9 cellular contexts compared by ENCODE assay signal in the genomic region with DNA sequence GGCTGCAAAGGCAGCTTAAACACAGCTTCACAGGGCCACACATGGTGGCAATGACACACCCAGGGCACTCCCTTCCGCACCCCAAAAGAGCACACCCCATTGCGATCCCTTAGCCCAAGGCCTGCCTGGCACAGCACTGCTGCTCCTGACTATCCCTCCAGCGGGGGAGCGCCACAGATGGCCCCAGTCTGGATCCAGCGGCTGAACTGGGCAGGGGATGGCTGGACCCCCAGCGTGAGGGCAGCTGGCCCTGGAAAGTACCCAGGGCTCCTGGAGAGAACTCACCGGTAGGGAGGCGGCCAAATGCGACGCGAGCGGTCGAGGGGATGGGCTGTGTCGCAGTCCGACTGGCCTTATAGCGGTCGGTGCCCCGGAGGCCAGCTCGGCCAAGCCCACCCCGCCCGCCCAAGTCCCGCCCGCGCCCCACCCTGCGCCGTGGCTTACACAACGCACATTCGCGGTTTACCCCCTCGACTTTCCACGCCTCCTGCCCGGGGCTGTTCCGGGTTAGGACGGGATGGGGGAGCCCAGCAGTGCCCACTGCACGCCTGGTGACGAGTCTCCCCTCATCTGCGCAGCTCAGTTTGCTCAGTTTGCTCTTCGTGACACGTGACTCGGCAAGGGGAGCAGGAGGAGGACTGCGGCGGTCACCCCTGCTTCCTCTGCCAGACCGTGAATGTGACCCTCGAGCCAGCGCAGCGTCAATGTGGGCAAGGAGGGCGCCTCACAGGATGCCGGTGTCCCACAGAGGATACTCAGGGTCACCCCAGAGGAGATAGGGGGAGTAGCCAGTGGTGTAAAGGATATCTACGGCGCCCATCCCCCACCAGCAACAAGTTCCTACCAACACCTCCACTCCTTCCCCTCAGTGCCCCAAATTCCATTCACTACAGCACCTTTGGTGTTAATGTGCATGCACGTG. TPM values are rescaled to one million over a fixed set of nuclear protein-coding genes. Genes with fewer than 3 reads are reported as not detected.
DNase-seq lines count a peak whose midpoint lies in the region; ATAC-seq, FAIRE-seq and TF ChIP-seq lines count a peak whose summit lies in the region.
"Had no signal": no experiment of that assay in that cellular context is flagged by ENCODE, and none has a peak within 500 bp of the region (broad histone marks: within the 10 kb centered on the region; RNA-seq: fewer than 3 reads in every experiment).

A gene (minus strand): TSS at position 328 of the 922 bp plus-strand sequence. CDS start 652 bp downstream, outside the sequence.

- CTCF ChIA-PET in A673 (lab: Charles Lee) = interaction anchor here (1.6 kb wide), 1 partner anchor 32 kb away, joined by 5 read pairs; no protein-coding TSS in a partner anchor
- CTCF ChIA-PET in activated CD8-positive, alpha-beta T cell treated with anti-CD3 and anti-CD28 coated beads for 36 hours (lab: Charles Lee) = interaction anchor here (0.8 to 5.5 kb wide), 8 partner anchors 9 to 98 kb away, joined by 4 to 191 read pairs (median 8); a partner anchor contains a TSS
- CTCF ChIA-PET in HepG2 (lab: Yijun Ruan, JAX; ENCODE audit: low intra/inter-chr PET ratio, low total read pairs) = no interaction called here

- peaks cover 34% of the 10 kb centered on the region for H3K4me1 ChIP-seq in A673 (ENCODE audit: insufficient read depth, low read length, poor library complexity, severe bottlenecking)
- peaks cover 85% of the 10 kb centered on the region for H3K4me1 ChIP-seq in HepG2 (ENCODE audit: insufficient read depth, low read length)

- in situ Hi-C loops in HepG2 (cut with HindIII; ENCODE audit: extremely low pct_ligation_motif_present, low pct_unique_long_range_greater_than_20kb) = no loop called here

- TF ChIP-seq EP300 in HepG2 (IDR thresholded peaks at IDR 0.05; ENCODE audit: low read depth in 2 of 2, low read length in 2 of 2) = no peak
- no peak for TF ChIP-seq EP300 in HepG2 (CRISPR knock-in tag; IDR thresholded peaks at IDR 0.05; ENCODE audit: borderline replicate concordance)

- H3K4me3 ChIP-seq in A673 (ENCODE audit: low read depth, low read length, poor library complexity, severe bottlenecking) (peak within 1 kb of the TSS; percentile 50), HepG2 (replicated peaks in 1 of 3; ENCODE audit: insufficient read depth in 1 of 3, low read depth in 2 of 3, low read length in 3 of 3) (peak within 1 kb of the TSS in 2 of 3 experiments; percentile 55 to 65; a peak in 4 of 6 replicates)

- 58% methylated on average over 16 of the region's 51 CpGs for WGBS in HepG2 (ENCODE audit: low lambda C conversion rate)

- H3K36me3 ChIP-seq in A673 (ENCODE audit: insufficient read depth, low read length, poor library complexity, severe bottlenecking) = no peaks in the 10 kb centered on the region
- H3K36me3 ChIP-seq in HepG2 (replicated peaks in 1 of 2; ENCODE audit: control insufficient read depth in 1 of 2, insufficient read depth in 2 of 2, low read length in 2 of 2) = no peaks in the 10 kb centered on the region

- POLR2A ChIA-PET in A673 (lab: Charles Lee; ENCODE audit: low non-redundant PET) (no interaction called here), HepG2 (lab: Yijun Ruan, JAX) (interaction anchor here (0.9 to 6.6 kb wide), 7 partner anchors 9 to 98 kb away, joined by 4 to 49 read pairs (median 6); a partner anchor contains a TSS)
- POLR2A ChIA-PET in activated CD8-positive, alpha-beta T cell treated with anti-CD3 and anti-CD28 coated beads for 36 hours (lab: Charles Lee) = interaction anchor here (0.7 to 7.9 kb wide), 12 partner anchors 10 to 387 kb away, joined by 3 to 97 read pairs (median 4); a partner anchor contains a TSS

- H3K27me3 Mint-ChIP-seq in activated CD8-positive, alpha-beta T cell treated with anti-CD3 and anti-CD28 coated beads for 36 hours = no peaks in the 10 kb centered on the region

- no peak for TF ChIP-seq RAD21 in HepG2 (CRISPR knock-in tag; IDR thresholded peaks at IDR 0.05)

- DNase-seq in A673 (ENCODE audit: low spot score) (peak; percentile 57), NCI-H345 treated with DMSO at 0.1 percent for 48 hours (lab: John Stamatoyannopoulos, UW; ENCODE audit: unreplicated experiment) (peak; percentile 63), dermis blood vessel endothelial cell (peak; percentile 79), HepG2 (ENCODE audit: low spot score) (peak; percentile 41)
- DNase-seq in activated CD8-positive, alpha-beta T cell treated with anti-CD3 and anti-CD28 coated beads for 36 hours = peak; percentile 89
- peak; percentile 82 for DNase-seq in stimulated activated CD4-positive, alpha-beta T cell treated with anti-CD3 and anti-CD28 coated beads, Interleukin-2, amount 100 ng/mL, for 24 hours

- TF ChIP-seq CTCF in A673 (conservative IDR thresholded peaks at IDR 0.05; ENCODE audit: low read depth, low read length) (no peak), HepG2 (CRISPR knock-in tag; IDR thresholded peaks at IDR 0.05) (no peak)
- TF ChIP-seq CTCF in activated CD8-positive, alpha-beta T cell treated with anti-CD3 and anti-CD28 coated beads for 36 hours (IDR thresholded peaks at IDR 0.05) = no peak

- no peak within 1 kb of the TSS for H2AFZ ChIP-seq in HepG2 (ENCODE audit: low read length)

- peak within 1 kb of the TSS; percentile 95 for H3K4me3 Mint-ChIP-seq in activated CD8-positive, alpha-beta T cell treated with anti-CD3 and anti-CD28 coated beads for 36 hours

- peak within 1 kb of the TSS; percentile 98 for H3K27ac Mint-ChIP-seq in activated CD8-positive, alpha-beta T cell treated with anti-CD3 and anti-CD28 coated beads for 36 hours

- H3K9me3 Mint-ChIP-seq in activated CD8-positive, alpha-beta T cell treated with anti-CD3 and anti-CD28 coated beads for 36 hours = no peaks in the 10 kb centered on the region

- H3K9me3 ChIP-seq in A673 (ENCODE audit: low read depth, low read length, poor library complexity, severe bottlenecking) (no peaks in the 10 kb centered on the region), HepG2 (ENCODE audit: low read length) (no peaks in the 10 kb centered on the region)

- BruUV-seq in A673 (replicated peaks; lab: Mats Ljungman, UMichigan) (no TSS peak), HepG2 (replicated peaks; lab: Mats Ljungman, UMichigan) (no TSS peak)

- peaks cover 74% of the 10 kb centered on the region for H3K4me1 Mint-ChIP-seq in activated CD8-positive, alpha-beta T cell treated with anti-CD3 and anti-CD28 coated beads for 36 hours (ENCODE audit: low read depth)

- ATAC-seq in activated CD8-positive, alpha-beta T cell treated with anti-CD3 and anti-CD28 coated beads for 36 hours = peak; percentile 73
- ATAC-seq in HepG2 (no peak), GM21528 (IDR thresholded peaks at IDR 0.05; ENCODE audit: low FRiP score, unreplicated experiment) (no peak)

- no peaks in the 10 kb centered on the region for H4K20me1 ChIP-seq in HepG2 (ENCODE audit: insufficient read depth, low read length)

- FAIRE-seq in HepG2 (lab: Jason Lieb, UNC) = no peak
- FAIRE-seq: GM18507 had no signal

- H3K27ac ChIP-seq in A673 (ENCODE audit: low read depth, low read length, poor library complexity, severe bottlenecking) (peak within 1 kb of the TSS; percentile 61), HepG2 (ENCODE audit: extremely low read length, insufficient read depth, low read length) (no peak within 1 kb of the TSS)

- peak within 1 kb of the TSS; percentile 69 for H3K4me2 ChIP-seq in HepG2 (ENCODE audit: low read depth, low read length)

- intact Hi-C loops in A673 (cut with micrococcal nuclease; ENCODE audit: unreplicated experiment) = no loop called here
- intact Hi-C loops in activated CD8-positive, alpha-beta T cell treated with anti-CD3 and anti-CD28 coated beads for 36 hours (cut with micrococcal nuclease) = no loop called here
- intact Hi-C loops in HepG2 (cut with micrococcal nuclease; ENCODE audit: unreplicated experiment) = no loop called here

- peak; percentile 50 for TF ChIP-seq POLR2A in GM19099 (IDR thresholded peaks at IDR 0.05; ENCODE audit: extremely low read depth, insufficient read length, low read depth)
- peak in 1 of 2 experiments; percentile 54; a peak in 2 of 4 replicates for TF ChIP-seq POLR2A in HepG2 (IDR thresholded peaks at IDR 0.05; ENCODE audit: insufficient read depth in 1 of 2, low read depth in 2 of 2, low read length in 2 of 2)

- H3K27me3 ChIP-seq in A673 (replicated peaks; ENCODE audit: insufficient read depth, low read depth, low read length, poor library complexity) (no peaks in the 10 kb centered on the region), HepG2 (ENCODE audit: control insufficient read depth in 1 of 2, insufficient read depth in 2 of 2, low read length in 2 of 2) (peaks cover 0 to 10% of the 10 kb centered on the region in 2 experiments; a peak in 1 of 5 replicates)

- H3K9ac ChIP-seq in HepG2 (ENCODE audit: insufficient read depth, low read depth, low read length) = peak within 1 kb of the TSS; percentile 56; the same call in 1 of the 2 replicates

- H3K79me2 ChIP-seq in HepG2 (ENCODE audit: insufficient read depth, low read length) = no peaks in the 10 kb centered on the region

- H3K36me3 Mint-ChIP-seq in activated CD8-positive, alpha-beta T cell treated with anti-CD3 and anti-CD28 coated beads for 36 hours (ENCODE audit: low read depth) = peaks cover 17% of the 10 kb centered on the region

RNA-seq across cellular contexts. Expression of the gene that starts here (rescaled TPM):
- total RNA-seq in A673 (2021) = 73.6 and 106 TPM in 2 replicates
- 100 to 1,000 TPM; 200 to 211 TPM for total RNA-seq in activated CD8-positive, alpha-beta T cell treated with anti-CD3 and anti-CD28 coated beads for 36 hours
- total RNA-seq in dermis blood vessel endothelial cell = 239 and 342 TPM in 2 replicates
- total RNA-seq in HepG2 (2016; rRNA removed; fragmentation: Illumina TruSeq; extraction: Trizol) = 85.0 and 87.3 TPM in 2 replicates
- 95.2 and 111 TPM in 2 replicates for total RNA-seq in HepG2 (2016; cell fraction: cytosol; rRNA removed; fragmentation: Illumina TruSeq; extraction: Trizol; ENCODE audit: low read depth)
- total RNA-seq in HepG2 (2016; cell fraction: insoluble cytoplasmic fraction; rRNA removed; fragmentation: Illumina TruSeq; extraction: Trizol) = 89.3 and 95.9 TPM in 2 replicates
- 73.2 and 86.0 TPM in 2 replicates for total RNA-seq in HepG2 (2016; cell fraction: membrane; rRNA removed; fragmentation: Illumina TruSeq; extraction: Trizol)
- 41.0 and 44.0 TPM in 2 replicates for total RNA-seq in HepG2 (2016; cell fraction: nucleus; rRNA removed; fragmentation: Illumina TruSeq; extraction: Trizol)
- 72.9 and 82.2 TPM in 2 replicates for polyA plus RNA-seq in HepG2 (2011; rRNA removed)
- polyA plus RNA-seq in HepG2 (2011; cell fraction: cytosol; rRNA removed) = 27.1 and 54.2 TPM in 2 replicates
- 21.4 and 24.5 TPM in 2 replicates for polyA plus RNA-seq in HepG2 (2011; cell fraction: nucleus; rRNA removed)
- 25.8 and 48.9 TPM in 2 replicates for polyA plus RNA-seq in HepG2 (2012)
- 88.0 and 125 TPM in 2 replicates for polyA plus RNA-seq in HepG2 (2016; cell fraction: cytosol; fragmentation: Illumina TruSeq; extraction: Trizol; ENCODE audit: low read depth)
- 75.5 and 87.1 TPM in 2 replicates for polyA plus RNA-seq in HepG2 (2016; cell fraction: insoluble cytoplasmic fraction; fragmentation: Illumina TruSeq; extraction: Trizol; ENCODE audit: low read depth)
- polyA plus RNA-seq in HepG2 (2016; cell fraction: membrane; fragmentation: Illumina TruSeq; extraction: Trizol; ENCODE audit: low read depth) = 64.5 and 81.1 TPM in 2 replicates
- 81.0 and 88.7 TPM in 2 replicates for polyA plus RNA-seq in HepG2 (2016; cell fraction: nucleus; fragmentation: Illumina TruSeq; extraction: Trizol; ENCODE audit: insufficient read depth, low read depth)
- 67.0 and 985 TPM in 2 replicates for polyA minus RNA-seq in HepG2 (2011; rRNA and poly(A)+ RNA removed; ENCODE audit: low replicate concordance)
- polyA minus RNA-seq in HepG2 (2011; cell fraction: cytosol; rRNA and poly(A)+ RNA removed) = 46.8 and 61.9 TPM in 2 replicates
- polyA minus RNA-seq in HepG2 (2011; cell fraction: nucleus; rRNA and poly(A)+ RNA removed) = 10.4 and 13.5 TPM in 2 replicates
